In genomic region chr3:97975466-97975865, GRCh38 we compare ENCODE assay signal across 22 cellular contexts. TPM values are rescaled to one million over a fixed set of nuclear protein-coding genes. Genes with fewer than 3 reads are reported as not detected.
DNase-seq lines count a peak whose midpoint lies in the region; ATAC-seq and TF ChIP-seq lines count a peak whose summit lies in the region.
"Had no signal": no experiment of that assay in that cellular context is flagged by ENCODE, and none has a peak within 500 bp of the region (broad histone marks: within the 10 kb centered on the region; RNA-seq: fewer than 3 reads in every experiment).

No MANE protein-coding gene starts in this region.

- peaks cover 28% of the 10 kb centered on the region for H3F3A ChIP-seq in PC-9 (ENCODE audit: insufficient read depth, low read depth)

- H3K36me3 ChIP-seq in DND-41 (ENCODE audit: insufficient read depth, low read length) (no peaks in the 10 kb centered on the region), PC-9 (ENCODE audit: low read depth) (no peaks in the 10 kb centered on the region)
- H3K36me3 ChIP-seq: ascending aorta, prostate gland, upper lobe of left lung had no signal

- H3K4me3 ChIP-seq in AG10803 (ENCODE audit: low read length) (no peak overlapping the region), DND-41 (ENCODE audit: low read depth in 1 of 2, low read length in 2 of 2) (no peak overlapping the region), PC-9 (no peak overlapping the region)
- H3K4me3 ChIP-seq: ascending aorta, GM12878, prostate gland, skin epidermis, upper lobe of left lung had no signal

- no peak for DNase-seq in AG10803 (ENCODE audit: low read depth)
- no peak for DNase-seq in DND-41
- DNase-seq in PC-9, result no peak
- peak; percentile 23 for DNase-seq in fibroblast of peridontal ligament (ENCODE audit: extremely low read depth)
- no peak for DNase-seq in amygdala (lab: John Stamatoyannopoulos, UW)
- no peak for DNase-seq in stimulated activated CD8-positive, alpha-beta memory T cell treated with anti-CD3 and anti-CD28 coated beads, Interleukin-4, amount 100 ng/mL, for 48 hours
- DNase-seq in stimulated activated CD4-positive, alpha-beta T cell treated with anti-CD3 and anti-CD28 coated beads, Interleukin-2, amount 100 ng/mL, for 48 hours, result no peak
- DNase-seq: activated naive CD4-positive, alpha-beta T cell; C1 segment of cervical spinal cord; foreskin melanocyte; mesendoderm; naive thymus-derived CD8-positive, alpha-beta T cell; NCI-H446 treated with DMSO at 0.1 percent for 48 hours; stimulated activated CD4-positive, alpha-beta T cell treated with anti-CD3 and anti-CD28 coated beads, Interleukin-4, amount 100 ng/mL, for 24 hours; upper lobe of left lung had no signal

- H2AFZ ChIP-seq in DND-41 (ENCODE audit: low read depth, low read length) (no peak overlapping the region), PC-9 (no peak overlapping the region)

- H3K27me3 ChIP-seq in DND-41 (ENCODE audit: insufficient read depth, low read length, poor library complexity) (no peaks in the 10 kb centered on the region), PC-9 (ENCODE audit: insufficient read depth, low read depth) (no peaks in the 10 kb centered on the region)
- H3K27me3 ChIP-seq: ascending aorta, upper lobe of left lung had no signal

- H3K4me1 ChIP-seq in DND-41 (ENCODE audit: insufficient read depth, low read length) (peaks cover 26% of the 10 kb centered on the region), PC-9 (replicated peaks; ENCODE audit: insufficient read depth) (peaks cover 15% of the 10 kb centered on the region)
- H3K4me1 ChIP-seq: prostate gland had no signal

- no TSS peak for BruUV-seq in PC-9 (replicated peaks; lab: Mats Ljungman, UMichigan)

- intact Hi-C loops in PC-9 (cut with micrococcal nuclease; ENCODE audit: unreplicated experiment), result loop anchor here (10.0 kb wide), 1 partner anchor 539 kb away; no protein-coding TSS in a partner anchor

- H4K20me1 ChIP-seq in DND-41 (ENCODE audit: insufficient read depth, low read length) (no peaks in the 10 kb centered on the region), PC-9 (ENCODE audit: insufficient read depth) (no peaks in the 10 kb centered on the region)

- peaks cover 12% of the 10 kb centered on the region; the same call in 1 of the 2 replicates for H3K79me2 ChIP-seq in DND-41 (ENCODE audit: insufficient read depth, low read length)
- H3K79me2 ChIP-seq in PC-9 (ENCODE audit: low read depth), result peaks cover 11% of the 10 kb centered on the region

- H3K9me2 ChIP-seq in PC-9 (ENCODE audit: insufficient read depth), result no peaks in the 10 kb centered on the region

- TF ChIP-seq CTCF in AG10803 (conservative IDR thresholded peaks at IDR 0.05; ENCODE audit: low read length) (peak; percentile 31), DND-41 (IDR thresholded peaks at IDR 0.05; ENCODE audit: borderline replicate concordance, extremely low read depth, low read length, poor library complexity, severe bottlenecking) (peak; percentile 22), PC-9 (conservative IDR thresholded peaks at IDR 0.05) (peak; percentile 44; the same call in 1 of the 2 replicates)

- no peak overlapping the region for H3K4me2 ChIP-seq in DND-41 (ENCODE audit: insufficient read depth, low read length)
- no peak overlapping the region for H3K4me2 ChIP-seq in PC-9

- POLR2A ChIA-PET in PC-9 (lab: Charles Lee; ENCODE audit: unreplicated experiment), result no interaction called here

- ATAC-seq in DND-41 (ENCODE audit: insufficient read depth, low read depth) (no peak), GM18909 (IDR thresholded peaks at IDR 0.05; ENCODE audit: poor library complexity, unreplicated experiment) (no peak)
- ATAC-seq: GM12878; naive thymus-derived CD8-positive, alpha-beta T cell had no signal

- no peaks in the 10 kb centered on the region for H3K9me3 ChIP-seq in DND-41 (ENCODE audit: insufficient read depth, low read length, severe bottlenecking)
- no peaks in the 10 kb centered on the region for H3K9me3 ChIP-seq in PC-9 (ENCODE audit: insufficient read depth, low read depth)
- H3K9me3 ChIP-seq: ascending aorta, prostate gland, upper lobe of left lung had no signal

- CTCF ChIA-PET in PC-9 (lab: Charles Lee), result no interaction called here

- no peak overlapping the region for H3K9ac ChIP-seq in DND-41 (ENCODE audit: low read depth, low read length)

- H3K27ac ChIP-seq in DND-41 (ENCODE audit: low read length), result no peak overlapping the region
- H3K27ac ChIP-seq in PC-9, result no peak overlapping the region
- H3K27ac ChIP-seq: ascending aorta, prostate gland, skin epidermis, upper lobe of left lung had no signal

RNA-seq across cellular contexts. Expression of gene RIOX2, which starts 3.2 kb away (rescaled TPM):
- 28.3 and 33.1 TPM in 2 replicates for total RNA-seq in PC-9 (2021)

RNA-seq across cellular contexts. Expression of gene GABRR3, which starts 59.6 kb away (rescaled TPM):
- total RNA-seq in PC-9 (2021), result not detected in 2 replicates
- total RNA-seq: ascending aorta; GM12878; H1; M059J; naive thymus-derived CD8-positive, alpha-beta T cell; upper lobe of left lung had no signal
